15 cellular contexts compared by ENCODE assay signal in genomic region chr6:42522021-42522420, GRCh38.
"Had no signal": no experiment of that assay in that cellular context is flagged by ENCODE, and none has a peak within 500 bp of the region (broad histone marks: within the 10 kb centered on the region; RNA-seq: fewer than 3 reads in every experiment).

No MANE protein-coding gene starts in this region.

- H3K9ac ChIP-seq: neural progenitor cell had no signal

- H3K4me3 Mint-ChIP-seq: activated CD4-positive, alpha-beta T cell treated with anti-CD3 and anti-CD28 coated beads, Interleukin-2, amount 10 ng/mL, durations not matched to agents 24 days and 14 days; activated naive CD8-positive, alpha-beta T cell; neural progenitor cell had no signal

- H3K27ac Mint-ChIP-seq: neural progenitor cell had no signal

- DNase-seq: activated CD8-positive, alpha-beta memory T cell treated with anti-CD3 and anti-CD28 coated beads for 24 hours; aorta; caudate nucleus; effector CD8-positive, alpha-beta T cell; hippocampal formation; pancreas; stimulated activated CD4-positive, alpha-beta T cell treated with anti-CD3 and anti-CD28 coated beads, Interleukin-15, amount 100 ng/mL, for 24 hours; stimulated activated CD4-positive, alpha-beta T cell treated with anti-CD3 and anti-CD28 coated beads, Interleukin-4, amount 100 ng/mL, for 24 hours; T-helper 1 cell; thyroid gland had no signal

- H3K4me1 Mint-ChIP-seq: neural progenitor cell had no signal

- H3K4me1 ChIP-seq: gastroesophageal sphincter, neural progenitor cell, pancreas, thyroid gland had no signal

- H3K36me3 Mint-ChIP-seq: neural progenitor cell had no signal

- H3K9me3 Mint-ChIP-seq: neural progenitor cell had no signal

- H3K27me3 ChIP-seq: gastroesophageal sphincter, neural progenitor cell, pancreas, thyroid gland had no signal

- H3K4me3 ChIP-seq: coronary artery, gastroesophageal sphincter, neural progenitor cell, pancreas, thyroid gland had no signal

- H3K36me3 ChIP-seq: gastroesophageal sphincter, neural progenitor cell, pancreas, thyroid gland had no signal

- H3K27ac ChIP-seq: coronary artery, gastroesophageal sphincter, neural progenitor cell, pancreas, thyroid gland had no signal

- H3K27me3 Mint-ChIP-seq: activated naive CD8-positive, alpha-beta T cell had no signal

- H3K4me2 ChIP-seq: neural progenitor cell had no signal

- H3K9me3 ChIP-seq: pancreas, thyroid gland had no signal

- H2AFZ ChIP-seq: neural progenitor cell had no signal

- ATAC-seq: gastroesophageal sphincter, pancreas had no signal
